18 cellular contexts compared by ENCODE assay signal in genomic region chr5:148976569-148977321, GRCh38.
A peak's percentile ranks its signal among the peaks of the same experiment; 100 is the strongest.
DNase-seq lines count a peak whose midpoint lies in the region; ATAC-seq and TF ChIP-seq lines count a peak whose summit lies in the region.
"Had no signal": no experiment of that assay in that cellular context is flagged by ENCODE, and none has a peak within 500 bp of the region (broad histone marks: within the 10 kb centered on the region; RNA-seq: fewer than 3 reads in every experiment).

No MANE protein-coding gene starts in this region.

- BruUV-seq in Panc1 (replicated peaks; lab: Mats Ljungman, UMichigan) = no TSS peak

- H3K4me3 ChIP-seq in Panc1 (ENCODE audit: low read depth in 2 of 2, low read length in 2 of 2) (no peak overlapping the region), esophagus (ENCODE audit: low read depth in 1 of 2, low read length in 2 of 2) (no peak overlapping the region), prostate gland (no peak overlapping the region)
- H3K4me3 ChIP-seq: BLaER1, lower lobe of right lung had no signal

- DNase-seq in EH (ENCODE audit: low read depth) (peak; percentile 97), Panc1 (ENCODE audit: low read depth, low spot score) (no peak), prostate gland (ENCODE audit: low spot score) (peak; percentile 35), nucleus accumbens (lab: John Stamatoyannopoulos, UW) (no peak), NCI-H510A treated with DMSO at 0.1 percent for 48 hours (lab: John Stamatoyannopoulos, UW) (no peak), head of caudate nucleus (no peak)
- DNase-seq: activated CD4-positive, alpha-beta T cell treated with anti-CD3 and anti-CD28 coated beads for 4 hours; activated T-cell treated with anti-CD3 and anti-CD28 coated beads, Interleukin-2, amount 50 U/mL, for 48 hours; amygdala; effector CD8-positive, alpha-beta T cell; lower lobe of right lung; NCI-H1048; NCI-H510A; stimulated activated CD4-positive, alpha-beta T cell treated with anti-CD3 and anti-CD28 coated beads, Interleukin-4, amount 100 ng/mL, for 1 hour; stimulated activated naive CD4-positive, alpha-beta T cell had no signal

- TF ChIP-seq CTCF in Panc1 (IDR thresholded peaks at IDR 0.05) (no peak), prostate gland (IDR thresholded peaks at IDR 0.05) (no peak)

- ATAC-seq in Panc1 (peak; percentile 42), HG02885 (IDR thresholded peaks at IDR 0.05; ENCODE audit: poor library complexity, unreplicated experiment) (no peak)
- ATAC-seq: lower lobe of right lung had no signal

- intact Hi-C loops in Panc1 (cut with micrococcal nuclease; ENCODE audit: unreplicated experiment) = no loop called here
- intact Hi-C loops in prostate gland (cut with DNase I) = no loop called here
- intact Hi-C loops in head of caudate nucleus (cut with DNase I) = no loop called here

- H3K36me3 ChIP-seq in Panc1 (ENCODE audit: control insufficient read depth, insufficient read depth, low read length) (no peaks in the 10 kb centered on the region), esophagus (ENCODE audit: control insufficient read depth in 2 of 2, insufficient read depth in 2 of 2, low read length in 1 of 2) (no peaks in the 10 kb centered on the region), prostate gland (no peaks in the 10 kb centered on the region)
- H3K36me3 ChIP-seq: BLaER1, lower lobe of right lung had no signal

- H3K4me1 ChIP-seq in Panc1 (ENCODE audit: control insufficient read depth, insufficient read depth, low read length) = peaks cover 15% of the 10 kb centered on the region
- peaks cover 2 to 30% of the 10 kb centered on the region in 2 donors for H3K4me1 ChIP-seq in esophagus (ENCODE audit: control insufficient read depth in 2 of 2, insufficient read depth in 2 of 2, low read length in 1 of 2)
- H3K4me1 ChIP-seq in prostate gland (replicated peaks) = no peaks in the 10 kb centered on the region
- H3K4me1 ChIP-seq: BLaER1 had no signal

- H3K9me3 ChIP-seq in Panc1 (ENCODE audit: control insufficient read depth, insufficient read depth, low read depth, low read length) (no peaks in the 10 kb centered on the region), esophagus (ENCODE audit: control insufficient read depth in 2 of 2, insufficient read depth in 1 of 2, low read depth in 1 of 2, low read length in 1 of 2) (no peaks in the 10 kb centered on the region), prostate gland (no peaks in the 10 kb centered on the region)
- H3K9me3 ChIP-seq: BLaER1, lower lobe of right lung had no signal

- no peaks in the 10 kb centered on the region for H3K27me3 ChIP-seq in Panc1 (ENCODE audit: control insufficient read depth, insufficient read depth, low read length)
- H3K27me3 ChIP-seq in esophagus (ENCODE audit: control insufficient read depth in 1 of 2, insufficient read depth in 2 of 2, low read length in 2 of 2) = no peaks in the 10 kb centered on the region
- H3K27me3 ChIP-seq in prostate gland (replicated peaks; ENCODE audit: insufficient read depth) = no peaks in the 10 kb centered on the region
- H3K27me3 ChIP-seq: BLaER1 had no signal

- in situ Hi-C loops in Panc1 (cut with HindIII; ENCODE audit: low pct_unique_long_range_greater_than_20kb, low sequenced_read_pairs) = no loop called here

- 51 to 64% methylated on average over 3 of the region's 3 CpGs for WGBS in esophagus, 2 donors
- 29% methylated on average over 3 of the region's 3 CpGs for WGBS in prostate gland

- POLR2A ChIA-PET in Panc1 (lab: Charles Lee) = no interaction called here

- CTCF ChIA-PET in Panc1 (lab: Charles Lee) = no interaction called here

- no peak overlapping the region for H3K27ac ChIP-seq in Panc1 (ENCODE audit: low read length)
- peak overlapping the region; percentile 63 to 95 for H3K27ac ChIP-seq in esophagus (ENCODE audit: low read depth in 2 of 2, low read length in 1 of 2)
- H3K27ac ChIP-seq in prostate gland = peak overlapping the region; percentile 35 to 48
- H3K27ac ChIP-seq: BLaER1 had no signal

- no peak for TF ChIP-seq POLR2A in prostate gland (IDR thresholded peaks at IDR 0.05)

Comparison
In these comparisons a context has a peak if more than half of its experiments do, and no peak if none do; other contexts are left out.
1. DNase-seq: peak in EH (single experiment) and prostate gland (single experiment); none in Panc1 (single experiment), nucleus accumbens (0 of 56), NCI-H510A treated with DMSO at 0.1 percent for 48 hours (single experiment) and head of caudate nucleus (0 of 42).